Comparison of ENCODE assay signal across 1 cellular context in genomic region chr11:75347781-75348613, GRCh38.
TF ChIP-seq lines count a peak whose summit lies in the region.

No MANE protein-coding gene starts in this region.

TF ChIP-seq in H1, 55 proteins besides CTCF, POLR2A, EP300 and RAD21 (continued from another document):
- TF ChIP-seq KDM1A (IDR thresholded peaks at IDR 0.05; ENCODE audit: borderline replicate concordance, low read length) = no peak
- no peak for TF ChIP-seq RFX5 (IDR thresholded peaks at IDR 0.05; ENCODE audit: borderline replicate concordance, low read depth, low read length)
- no peak for TF ChIP-seq CTBP2 (IDR thresholded peaks at IDR 0.05; ENCODE audit: borderline replicate concordance, insufficient read depth, insufficient read length, low read length)
- no peak for TF ChIP-seq POU5F1 (IDR thresholded peaks at IDR 0.05; ENCODE audit: low read depth, low read length)
- no peak for TF ChIP-seq CBX5 (IDR thresholded peaks at IDR 0.05; ENCODE audit: low read depth, low read length)
- TF ChIP-seq SRF (IDR thresholded peaks at IDR 0.05; ENCODE audit: low read depth, low read length) = no peak
- no peak for TF ChIP-seq YY1 (IDR thresholded peaks at IDR 0.05; ENCODE audit: low read depth, low read length)
- TF ChIP-seq FOSL1 (IDR thresholded peaks at IDR 0.05; ENCODE audit: insufficient read depth, low read depth, low read length) = no peak
- no peak for TF ChIP-seq SAP30 (IDR thresholded peaks at IDR 0.05; ENCODE audit: insufficient read depth, insufficient replicate concordance, low read length)
- no peak for TF ChIP-seq CREB1 (IDR thresholded peaks at IDR 0.05)
